Comparison of ENCODE assay signal across 19 cellular contexts in the genomic region with DNA sequence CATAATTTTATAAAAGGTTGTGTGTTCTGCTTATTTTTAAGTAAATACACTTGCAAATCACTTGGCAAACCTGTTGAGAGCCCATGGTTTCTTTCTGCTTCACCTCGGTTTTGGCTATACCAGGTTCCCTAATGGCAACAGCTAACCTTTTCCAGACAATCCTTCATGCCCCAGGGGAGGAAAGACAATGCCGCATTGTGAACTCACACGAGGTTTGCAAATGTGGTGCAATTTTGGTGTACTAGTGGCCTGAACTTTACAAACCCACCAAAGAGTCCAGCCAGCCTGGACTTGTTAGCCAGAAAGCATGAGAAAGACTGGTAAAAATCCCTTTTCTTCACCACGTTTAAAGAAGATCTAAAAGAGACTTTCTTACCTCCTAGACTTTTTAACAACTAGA.
"Had no signal": no experiment of that assay in that cellular context is flagged by ENCODE, and none has a peak within 500 bp of the region (broad histone marks: within the 10 kb centered on the region; RNA-seq: fewer than 3 reads in every experiment).

No MANE protein-coding gene starts in this region.

- H3K4me3 ChIP-seq: colonic mucosa, dorsolateral prefrontal cortex, left ventricle myocardium inferior, spleen, upper lobe of left lung had no signal

- H3K4me1 ChIP-seq: colonic mucosa, left ventricle myocardium inferior, spleen, upper lobe of left lung had no signal

- H3K27ac ChIP-seq: colonic mucosa, dorsolateral prefrontal cortex, left ventricle myocardium inferior, spleen, upper lobe of left lung had no signal

- H3K36me3 ChIP-seq: colonic mucosa, left ventricle myocardium inferior, spleen, upper lobe of left lung had no signal

- H3K27me3 ChIP-seq: colonic mucosa, spleen, upper lobe of left lung had no signal

- DNase-seq: activated B cell treated with CpG ODN at 0.5 μM for 24 hours; activated CD4-positive, alpha-beta T cell treated with anti-CD3 and anti-CD28 coated beads for 36 hours; activated CD4-positive, alpha-beta T cell treated with anti-CD3 and anti-CD28 coated beads, Interleukin-2, amount 50 U/mL, for 4 hours; activated CD8-positive, alpha-beta memory T cell treated with anti-CD3 and anti-CD28 coated beads for 24 hours; activated CD8-positive, alpha-beta memory T cell treated with anti-CD3 and anti-CD28 coated beads, Interleukin-2, amount 50 U/mL, for 4 hours; activated naive CD4-positive, alpha-beta T cell; activated naive CD8-positive, alpha-beta T cell treated with anti-CD3 and anti-CD28 coated beads, Interleukin-2, amount 10 ng/mL, durations not matched to agents 7 days and 5 days; activated T-cell treated with anti-CD3 and anti-CD28 coated beads, Interleukin-2, amount 50 U/mL, for 4 hours; amniotic stem cell; colonic mucosa; dorsolateral prefrontal cortex; left ventricle myocardium inferior; natural killer cell; spleen; stimulated activated CD4-positive, alpha-beta T cell treated with anti-CD3 and anti-CD28 coated beads, Interleukin-4, amount 100 ng/mL, for 1 hour; stimulated activated naive CD4-positive, alpha-beta T cell; T-helper 17 cell; upper lobe of left lung had no signal

- FAIRE-seq: bronchial epithelial cell had no signal

- H3K9me3 ChIP-seq: colonic mucosa, left ventricle myocardium inferior, spleen, upper lobe of left lung had no signal
